ENCODE assay signal across 27 cellular contexts in genomic region chr17:60300949-60301348, GRCh38.
"Had no signal": no experiment of that assay in that cellular context is flagged by ENCODE, and none has a peak within 500 bp of the region (broad histone marks: within the 10 kb centered on the region; RNA-seq: fewer than 3 reads in every experiment).

No MANE protein-coding gene starts in this region.

- H3K27ac ChIP-seq: adrenal gland, body of pancreas, breast epithelium, SJCRH30, SK-N-MC had no signal

- ATAC-seq: activated CD8-positive, alpha-beta T cell treated with anti-CD3 and anti-CD28 coated beads for 36 hours; activated naive CD4-positive, alpha-beta T cell treated with anti-CD3 and anti-CD28 coated beads, Interleukin-2, amount 50 U/mL, for 72 hours; body of pancreas; K562 had no signal

- H3K36me3 ChIP-seq: adrenal gland, breast epithelium, MG63 had no signal

- H3K4me3 ChIP-seq: adrenal gland, body of pancreas, breast epithelium, K562, MG63, SJCRH30, SK-N-MC had no signal

- FAIRE-seq: astrocyte, K562, TTC549 had no signal

- DNase-seq: activated CD4-positive, alpha-beta T cell treated with anti-CD3 and anti-CD28 coated beads, Interleukin-2, amount 10 ng/mL, durations not matched to agents 24 days and 14 days; activated CD4-positive, alpha-beta T cell treated with anti-CD3 and anti-CD28 coated beads, Interleukin-2, amount 50 U/mL, for 4 hours; activated CD8-positive, alpha-beta T cell treated with anti-CD3 and anti-CD28 coated beads for 36 hours; activated gamma-delta T cell treated with Interleukin-2 at 50 U/mL for 16 hours; activated naive CD4-positive, alpha-beta T cell treated with anti-CD3 and anti-CD28 coated beads for 36 hours; activated T-cell treated with anti-CD3 and anti-CD28 coated beads, Interleukin-2, amount 50 U/mL, for 24 hours; adrenal gland; body of pancreas; cerebellar nuclear complex; MG63; NCI-H1048; NCI-H1105 treated with DMSO at 0.1 percent for 48 hours; NCI-H1436; NCI-H1694; NCI-H1930; NCI-H2081 treated with DMSO at 0.1 percent for 48 hours; NCI-H345; NCI-H524 treated with DMSO at 0.1 percent for 48 hours; NK-92 treated with Interleukin-12 subunit alpha and Interleukin-12 subunit beta, amount 100 ng/mL, for 24 hours; SHP77; SJCRH30 had no signal

- H3K27me3 ChIP-seq: adrenal gland, body of pancreas, breast epithelium, MG63, SJCRH30 had no signal

- H3K4me1 ChIP-seq: breast epithelium, SJCRH30 had no signal

- H3K9me3 ChIP-seq: adrenal gland, body of pancreas, breast epithelium, MG63, SJCRH30 had no signal
